Comparison of ENCODE assay signal across 12 cellular contexts in the genomic region with DNA sequence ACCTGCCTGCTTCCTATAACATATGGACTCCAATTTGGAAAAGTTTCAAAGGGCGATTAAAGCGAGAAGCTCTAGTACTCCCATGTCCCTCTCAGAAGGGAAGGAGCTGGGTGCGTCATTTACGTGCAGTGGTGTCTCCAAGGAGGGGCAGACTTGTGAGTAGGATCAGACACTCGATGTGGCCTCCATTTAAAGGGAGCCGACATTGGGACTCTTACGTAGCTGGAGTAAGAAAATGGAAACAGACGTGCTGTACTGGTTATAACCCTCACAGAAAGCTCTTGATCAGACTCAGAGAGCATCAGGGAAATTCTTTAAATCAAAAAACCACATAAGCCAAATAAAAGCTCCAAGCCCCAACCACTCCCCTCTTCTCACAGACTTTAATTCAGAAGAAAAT.
"Had no signal": no experiment of that assay in that cellular context is flagged by ENCODE, and none has a peak within 500 bp of the region (broad histone marks: within the 10 kb centered on the region; RNA-seq: fewer than 3 reads in every experiment).

No MANE protein-coding gene starts in this region.

- H3K36me3 Mint-ChIP-seq: stimulated activated effector memory CD8-positive, alpha-beta T cell treated with anti-CD3 and anti-CD28 coated beads, Interleukin-12 subunit alpha, Interleukin-12 subunit beta, amount 100 ng/mL, for 72 hours had no signal

- H3K36me3 ChIP-seq: colonic mucosa had no signal

- H3K27ac ChIP-seq: colonic mucosa, hepatocyte, parathyroid adenoma had no signal

- H3K27me3 Mint-ChIP-seq: activated naive CD8-positive, alpha-beta T cell treated with anti-CD3 and anti-CD28 coated beads, Interleukin-2, amount 50 U/mL, for 24 hours had no signal

- H3K27me3 ChIP-seq: colonic mucosa, hepatocyte had no signal

- DNase-seq: activated CD4-positive, alpha-beta memory T cell treated with anti-CD3 and anti-CD28 coated beads, Interleukin-2, amount 10 ng/mL, durations not matched to agents 7 days and 5 days; activated CD8-positive, alpha-beta memory T cell treated with anti-CD3 and anti-CD28 coated beads, Interleukin-2, amount 50 U/mL, for 4 hours; activated naive CD4-positive, alpha-beta T cell; activated naive CD8-positive, alpha-beta T cell treated with anti-CD3 and anti-CD28 coated beads, Interleukin-2, amount 50 U/mL, for 24 hours; colonic mucosa; right cardiac atrium; substantia nigra; SW 1271 had no signal

- H3K9me3 Mint-ChIP-seq: activated CD4-positive, alpha-beta memory T cell treated with anti-CD3 and anti-CD28 coated beads, Interleukin-2, amount 10 ng/mL, durations not matched to agents 7 days and 5 days; activated naive CD8-positive, alpha-beta T cell treated with anti-CD3 and anti-CD28 coated beads, Interleukin-2, amount 50 U/mL, for 24 hours; stimulated activated effector memory CD8-positive, alpha-beta T cell treated with anti-CD3 and anti-CD28 coated beads, Interleukin-12 subunit alpha, Interleukin-12 subunit beta, amount 100 ng/mL, for 72 hours had no signal

- H3K9me3 ChIP-seq: colonic mucosa had no signal

- ATAC-seq: activated CD4-positive, CD25-positive, alpha-beta regulatory T cell treated with anti-CD3 and anti-CD28 coated beads, Interleukin-2, amount 50 U/mL, for 24 hours; activated naive CD8-positive, alpha-beta T cell treated with anti-CD3 and anti-CD28 coated beads, Interleukin-2, amount 50 U/mL, for 24 hours; right cardiac atrium; stimulated activated effector memory CD8-positive, alpha-beta T cell treated with anti-CD3 and anti-CD28 coated beads, Interleukin-12 subunit alpha, Interleukin-12 subunit beta, amount 100 ng/mL, for 72 hours had no signal

- H3K27ac Mint-ChIP-seq: activated CD4-positive, alpha-beta memory T cell treated with anti-CD3 and anti-CD28 coated beads, Interleukin-2, amount 10 ng/mL, durations not matched to agents 7 days and 5 days; activated naive CD8-positive, alpha-beta T cell treated with anti-CD3 and anti-CD28 coated beads, Interleukin-2, amount 50 U/mL, for 24 hours; stimulated activated effector memory CD8-positive, alpha-beta T cell treated with anti-CD3 and anti-CD28 coated beads, Interleukin-12 subunit alpha, Interleukin-12 subunit beta, amount 100 ng/mL, for 72 hours had no signal

- H3K4me1 ChIP-seq: colonic mucosa, parathyroid adenoma had no signal

- H3K4me3 ChIP-seq: colonic mucosa, hepatocyte had no signal

- H3K4me1 Mint-ChIP-seq: activated CD4-positive, alpha-beta memory T cell treated with anti-CD3 and anti-CD28 coated beads, Interleukin-2, amount 10 ng/mL, durations not matched to agents 7 days and 5 days; activated naive CD8-positive, alpha-beta T cell treated with anti-CD3 and anti-CD28 coated beads, Interleukin-2, amount 50 U/mL, for 24 hours; stimulated activated effector memory CD8-positive, alpha-beta T cell treated with anti-CD3 and anti-CD28 coated beads, Interleukin-12 subunit alpha, Interleukin-12 subunit beta, amount 100 ng/mL, for 72 hours had no signal

- H3K4me3 Mint-ChIP-seq: activated CD4-positive, alpha-beta memory T cell treated with anti-CD3 and anti-CD28 coated beads, Interleukin-2, amount 10 ng/mL, durations not matched to agents 7 days and 5 days; activated naive CD8-positive, alpha-beta T cell treated with anti-CD3 and anti-CD28 coated beads, Interleukin-2, amount 50 U/mL, for 24 hours; stimulated activated effector memory CD8-positive, alpha-beta T cell treated with anti-CD3 and anti-CD28 coated beads, Interleukin-12 subunit alpha, Interleukin-12 subunit beta, amount 100 ng/mL, for 72 hours had no signal
